In the genomic region with DNA sequence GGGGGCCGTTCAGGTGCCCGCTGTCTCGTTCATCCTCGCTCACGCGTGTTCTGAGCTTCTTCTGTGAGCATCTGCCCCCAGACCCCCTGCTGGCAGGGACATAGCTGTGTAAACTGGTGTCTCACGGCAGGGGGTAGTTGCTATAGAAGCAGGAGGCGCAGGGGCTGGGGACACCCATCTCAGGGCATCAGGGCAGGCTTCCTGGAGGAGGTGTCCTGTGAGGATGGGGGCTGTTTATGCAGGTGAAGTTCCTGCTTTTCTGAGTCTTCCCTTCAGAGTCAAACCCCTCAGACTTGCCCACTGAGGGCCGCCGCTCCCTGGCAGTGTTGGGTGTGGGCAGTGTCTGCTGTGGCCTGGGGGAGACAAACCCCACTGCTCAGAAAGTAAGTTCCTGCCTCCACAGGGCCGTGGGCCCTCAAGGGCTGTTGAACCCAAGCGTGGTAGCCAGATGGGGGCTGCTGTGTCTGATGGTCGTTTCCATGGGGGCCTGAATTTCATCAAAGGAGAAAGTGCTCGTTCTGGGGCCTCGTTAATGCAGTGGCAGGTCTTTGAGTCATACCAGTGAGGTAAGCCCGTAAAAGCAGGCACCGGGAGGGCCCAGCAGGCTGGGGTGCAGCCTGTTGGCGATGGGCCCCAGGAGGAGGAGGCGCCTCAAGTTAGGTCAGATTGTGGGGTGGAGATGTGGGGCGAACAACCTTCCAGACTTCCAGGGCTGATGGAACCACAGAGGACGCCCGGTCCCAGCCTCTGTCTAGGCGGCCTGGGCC, we compare ENCODE assay signal across 19 cellular contexts.
DNase-seq lines count a peak whose midpoint lies in the region; ATAC-seq and TF ChIP-seq lines count a peak whose summit lies in the region.
"Had no signal": no experiment of that assay in that cellular context is flagged by ENCODE, and none has a peak within 500 bp of the region (broad histone marks: within the 10 kb centered on the region; RNA-seq: fewer than 3 reads in every experiment).

No MANE protein-coding gene starts in this region.

- H3K36me3 ChIP-seq in tibial artery, result no peaks in the 10 kb centered on the region
- H3K36me3 ChIP-seq: SJSA1 had no signal

- no peaks in the 10 kb centered on the region for H3K9me3 ChIP-seq in tibial artery
- H3K9me3 ChIP-seq: BLaER1 treated with 17β-estradiol and CSF1 and Interleukin-3, amounts not matched to agents 10 nM and 100 nM; SJSA1 had no signal

- intact Hi-C loops in tibial artery (cut with DNase I; ENCODE audit: low total_unique reads), result no loop called here

- no peak for ATAC-seq in HG02763 (IDR thresholded peaks at IDR 0.05; ENCODE audit: unreplicated experiment)
- ATAC-seq: CD8-positive, alpha-beta T cell had no signal

- H3K4me3 ChIP-seq in tibial artery, result no peak overlapping the region
- H3K4me3 ChIP-seq: BLaER1 treated with 17β-estradiol and CSF1 and Interleukin-3, amounts not matched to agents 10 nM and 100 nM; SJSA1 had no signal

- DNase-seq in NCI-H1694 (lab: John Stamatoyannopoulos, UW), result peak; percentile 32
- DNase-seq in NCI-H1694 treated with DMSO at 0.1 percent for 48 hours (lab: John Stamatoyannopoulos, UW), result no peak
- DNase-seq in COR-L47 (lab: John Stamatoyannopoulos, UW), result peak; percentile 77
- DNase-seq in NCI-H345 treated with DMSO at 0.1 percent for 48 hours (lab: John Stamatoyannopoulos, UW; ENCODE audit: unreplicated experiment), result peak; percentile 13
- DNase-seq in erythroblast (lab: John Stamatoyannopoulos, UW), result peak; percentile 37 to 64
- DNase-seq in tibial artery, result no peak
- DNase-seq in COLO829 (ENCODE audit: low spot score), result no peak
- DNase-seq: CD8-positive, alpha-beta T cell; DND-41; H9; IMR-90; Karpas-422; NCI-H1105; NCI-H2029; NCI-H526 treated with DMSO at 0.1 percent for 48 hours had no signal

- no peak for TF ChIP-seq CTCF in tibial artery (IDR thresholded peaks at IDR 0.05)

- peaks cover 0 to 25% of the 10 kb centered on the region in 2 donors for H3K27me3 ChIP-seq in tibial artery
- H3K27me3 ChIP-seq: BLaER1 treated with 17β-estradiol and CSF1 and Interleukin-3, amounts not matched to agents 10 nM and 100 nM; SJSA1 had no signal

- TF ChIP-seq POLR2A in erythroblast (IDR thresholded peaks at IDR 0.05; ENCODE audit: low read length), result no peak

- no peaks in the 10 kb centered on the region for H3K4me1 ChIP-seq in tibial artery
- H3K4me1 ChIP-seq: SJSA1 had no signal

- no peak overlapping the region for H3K27ac ChIP-seq in tibial artery
- H3K27ac ChIP-seq: BLaER1 treated with 17β-estradiol and CSF1 and Interleukin-3, amounts not matched to agents 10 nM and 100 nM; HL-60; SJSA1 had no signal

Comparison
In these comparisons a context has a peak if more than half of its experiments do, and no peak if none do; other contexts are left out.
1. DNase-seq: peak in NCI-H1694 (single experiment), COR-L47 (single experiment), NCI-H345 treated with DMSO at 0.1 percent for 48 hours (single experiment) and erythroblast (2 of 2); none in NCI-H1694 treated with DMSO at 0.1 percent for 48 hours (single experiment), tibial artery (0 of 2) and COLO829 (single experiment).